Comparison of ENCODE assay signal across 11 cellular contexts in the genomic region with DNA sequence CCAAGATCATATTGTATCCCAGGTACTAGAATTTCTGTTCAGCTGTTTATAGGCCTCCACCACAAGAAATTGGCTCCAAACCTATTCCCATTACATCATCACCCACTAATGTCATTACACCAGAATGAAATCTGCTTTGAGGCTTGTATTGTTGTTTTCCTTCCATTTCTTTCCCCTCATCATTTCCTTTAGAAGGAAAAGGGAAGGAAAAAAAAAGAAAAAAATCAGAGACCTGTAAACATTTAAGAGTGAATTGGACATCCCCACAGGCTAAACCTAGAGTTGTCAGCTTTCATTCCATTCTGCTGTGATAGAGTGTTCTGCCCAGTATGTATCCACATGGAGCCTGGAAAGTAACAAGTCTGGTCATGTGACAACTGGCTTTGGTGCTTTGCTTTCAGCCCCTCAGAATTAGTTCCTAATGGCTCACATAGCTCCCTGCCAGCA. TPM values are rescaled to one million over a fixed set of nuclear protein-coding genes. Genes with fewer than 3 reads are reported as not detected.
DNase-seq lines count a peak whose midpoint lies in the region; ATAC-seq, FAIRE-seq and TF ChIP-seq lines count a peak whose summit lies in the region.
"Had no signal": no experiment of that assay in that cellular context is flagged by ENCODE, and none has a peak within 500 bp of the region (broad histone marks: within the 10 kb centered on the region; RNA-seq: fewer than 3 reads in every experiment).

No MANE protein-coding gene starts in this region.

- no peak overlapping the region for H3K4me3 ChIP-seq in A673 (ENCODE audit: low read depth, low read length, poor library complexity, severe bottlenecking)
- H3K4me3 ChIP-seq: GM12878 had no signal

- H3K9me3 Mint-ChIP-seq in endothelial cell (ENCODE audit: unreplicated experiment): no peaks in the 10 kb centered on the region

- H3K27ac Mint-ChIP-seq in endothelial cell (ENCODE audit: unreplicated experiment): peak overlapping the region; percentile 92

- POLR2A ChIA-PET in A673 (lab: Charles Lee; ENCODE audit: low non-redundant PET): no interaction called here

- peaks cover 12% of the 10 kb centered on the region for H3K36me3 Mint-ChIP-seq in endothelial cell (ENCODE audit: low read depth, unreplicated experiment)

- TF ChIP-seq POLR2A in GM12891 (IDR thresholded peaks at IDR 0.05; ENCODE audit: low read depth, low read length): no peak

- no peaks in the 10 kb centered on the region for H3K9me3 ChIP-seq in A673 (ENCODE audit: low read depth, low read length, poor library complexity, severe bottlenecking)

- TF ChIP-seq CTCF in A673 (conservative IDR thresholded peaks at IDR 0.05; ENCODE audit: low read depth, low read length) (no peak), endothelial cell (IDR thresholded peaks at IDR 0.05; ENCODE audit: unreplicated experiment) (no peak)

- CTCF ChIA-PET in A673 (lab: Charles Lee): no interaction called here

- peaks cover 10% of the 10 kb centered on the region for H3K36me3 ChIP-seq in A673 (ENCODE audit: insufficient read depth, low read length, poor library complexity, severe bottlenecking)

- no peaks in the 10 kb centered on the region for H3K4me1 ChIP-seq in A673 (ENCODE audit: insufficient read depth, low read length, poor library complexity, severe bottlenecking)

- peaks cover 3% of the 10 kb centered on the region for H3K27me3 Mint-ChIP-seq in endothelial cell (ENCODE audit: unreplicated experiment)

- no peak overlapping the region for H3K27ac ChIP-seq in A673 (ENCODE audit: low read depth, low read length, poor library complexity, severe bottlenecking)

- BruUV-seq in A673 (replicated peaks; lab: Mats Ljungman, UMichigan): no TSS peak

- ATAC-seq in HG02588 (IDR thresholded peaks at IDR 0.05; ENCODE audit: unreplicated experiment) (no peak), HG03159 (IDR thresholded peaks at IDR 0.05; ENCODE audit: unreplicated experiment) (no peak), GM19328 (IDR thresholded peaks at IDR 0.05; ENCODE audit: unreplicated experiment) (no peak)
- ATAC-seq: GM12878 had no signal

- H3K4me3 Mint-ChIP-seq in endothelial cell (ENCODE audit: unreplicated experiment): no peak overlapping the region

- DNase-seq in A673 (ENCODE audit: low spot score) (peak; percentile 24), M059J (ENCODE audit: low read depth) (peak; percentile 80), endothelial cell (ENCODE audit: low spot score) (no peak), lung microvascular endothelial cell (ENCODE audit: low read depth in 2 of 2) (peak; percentile 79 to 89), GM12891 (ENCODE audit: insufficient read length, low spot score) (no peak)
- DNase-seq: activated CD8-positive, alpha-beta memory T cell treated with anti-CD3 and anti-CD28 coated beads, Interleukin-2, amount 50 U/mL, for 4 hours had no signal

- no peaks in the 10 kb centered on the region for H3K27me3 ChIP-seq in A673 (replicated peaks; ENCODE audit: insufficient read depth, low read depth, low read length, poor library complexity)

- peaks cover 33% of the 10 kb centered on the region for H3K4me1 Mint-ChIP-seq in endothelial cell (ENCODE audit: unreplicated experiment)

- intact Hi-C loops in A673 (cut with micrococcal nuclease; ENCODE audit: unreplicated experiment): no loop called here

- FAIRE-seq in GM12891 (lab: Jason Lieb, UNC): no peak
- FAIRE-seq: GM12878 had no signal

TF ChIP-seq in GM12891, 5 proteins besides CTCF, POLR2A, EP300 and RAD21:
- TF ChIP-seq PAX5 (IDR thresholded peaks at IDR 0.05; ENCODE audit: insufficient read depth, low read length, severe bottlenecking) (no peak), POLR2AphosphoS5 (IDR thresholded peaks at IDR 0.05; ENCODE audit: low read depth, low read length) (no peak), POU2F2 (IDR thresholded peaks at IDR 0.05; ENCODE audit: low read depth, low read length) (no peak), TAF1 (IDR thresholded peaks at IDR 0.05; ENCODE audit: low read depth, low read length) (no peak), SPI1 (IDR thresholded peaks at IDR 0.05; ENCODE audit: low read depth, low read length) (no peak)

RNA-seq across cellular contexts. Expression of gene NFYC, which starts 44.6 kb away (rescaled TPM):
- total RNA-seq in A673 (2021): 81.9 and 83.0 TPM in 2 replicates
- 24.9 and 38.1 TPM in 2 replicates for total RNA-seq in M059J (2014; rRNA removed; shearing (Covaris generic))
- total RNA-seq in endothelial cell (ENCODE audit: unreplicated experiment): 49.7 TPM
- 11.3 and 14.5 TPM in 2 replicates for total RNA-seq in lung microvascular endothelial cell
- 33.9 TPM for polyA plus RNA-seq in GM12891 (2012; ENCODE audit: low read depth, missing spikeins)

RNA-seq across cellular contexts. Expression of gene KCNQ4, which starts 47.5 kb away (rescaled TPM):
- total RNA-seq in A673 (2021) (0.62 and 1.4 TPM in 2 replicates), endothelial cell (ENCODE audit: unreplicated experiment) (1.5 TPM), lung microvascular endothelial cell (not detected in 2 replicates)
- total RNA-seq in M059J (2014; rRNA removed; shearing (Covaris generic)): 0.05 TPM in 1 of 2 replicates, not detected in the other
- 0.71 TPM for polyA plus RNA-seq in GM12891 (2012; ENCODE audit: low read depth, missing spikeins)
- polyA plus RNA-seq: AG04450 had no signal

Comparison
In these comparisons a context has a peak if more than half of its experiments do, and no peak if none do; other contexts are left out.
1. DNase-seq: peak in A673 (single experiment), M059J (single experiment) and lung microvascular endothelial cell (2 of 2); none in endothelial cell (single experiment) and GM12891 (single experiment).